24 cellular contexts compared by ENCODE assay signal in the genomic region with DNA sequence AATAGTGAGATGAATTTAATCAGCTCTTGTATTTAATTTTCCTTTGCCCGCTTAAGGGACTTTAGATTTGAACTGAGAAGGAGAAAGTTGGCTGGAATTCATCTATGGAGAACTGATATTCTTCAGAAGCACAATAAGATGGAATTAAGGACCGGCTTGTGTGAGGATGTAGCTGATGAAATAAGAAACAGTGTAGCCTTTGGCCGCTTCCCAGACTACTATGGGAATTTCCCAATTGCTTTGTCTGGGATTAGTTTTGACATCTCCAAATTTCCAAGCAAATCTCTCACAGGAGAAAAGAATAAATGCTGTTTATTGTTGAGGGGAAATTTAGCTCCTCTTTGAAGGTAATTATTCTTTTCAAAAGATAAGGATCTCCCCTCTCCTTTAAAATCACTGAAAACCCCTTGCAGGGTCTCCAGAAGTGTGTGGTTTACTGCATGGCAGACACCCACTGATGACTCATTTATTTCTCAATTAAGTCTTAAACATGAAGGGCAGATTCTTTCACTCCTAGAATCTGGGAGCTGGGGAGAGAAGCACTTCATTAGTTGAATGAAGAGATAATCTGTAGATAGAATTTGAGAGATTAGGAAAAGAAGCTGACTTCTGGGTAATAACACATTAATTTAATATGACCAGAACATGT.
DNase-seq lines count a peak whose midpoint lies in the region; ATAC-seq and TF ChIP-seq lines count a peak whose summit lies in the region.
"Had no signal": no experiment of that assay in that cellular context is flagged by ENCODE, and none has a peak within 500 bp of the region (broad histone marks: within the 10 kb centered on the region; RNA-seq: fewer than 3 reads in every experiment).

No MANE protein-coding gene starts in this region.

- no peak for ATAC-seq in left lung
- ATAC-seq in HG03175 (IDR thresholded peaks at IDR 0.05; ENCODE audit: unreplicated experiment), result no peak
- ATAC-seq: HCT116 had no signal

- no peak overlapping the region for H3K9ac ChIP-seq in mesendoderm (ENCODE audit: low read length)
- H3K9ac ChIP-seq: BLaER1 had no signal

- no peak overlapping the region for H2AK5ac ChIP-seq in mesendoderm (ENCODE audit: low read length)

- WGBS in mesendoderm (ENCODE audit: extremely low coverage, insufficient coverage, low lambda C conversion rate), result no CpG with 5 or more reads among the region's 3 CpGs

- no peak overlapping the region for H3K23ac ChIP-seq in mesendoderm (ENCODE audit: low read length)

- no peak overlapping the region for H4K8ac ChIP-seq in mesendoderm (ENCODE audit: low read depth, low read length)

- POLR2A ChIA-PET in Caco-2 (lab: Charles Lee), result no interaction called here

- H3K27me3 ChIP-seq in MG63 (no peaks in the 10 kb centered on the region), mesendoderm (ENCODE audit: insufficient read depth, low read length, poor library complexity) (no peaks in the 10 kb centered on the region), Caco-2 (replicated peaks; ENCODE audit: control insufficient read depth, insufficient read depth, low read length) (no peaks in the 10 kb centered on the region), left lung (no peaks in the 10 kb centered on the region)
- H3K27me3 ChIP-seq: BLaER1, Peyer's patch had no signal

- H3K27me3 Mint-ChIP-seq in Caco-2 (ENCODE audit: insufficient read depth, unreplicated experiment), result no peaks in the 10 kb centered on the region
- H3K27me3 Mint-ChIP-seq: CD4-positive, alpha-beta T cell had no signal

- no peak overlapping the region for H3K27ac ChIP-seq in mesendoderm (ENCODE audit: low read depth, low read length)
- no peak overlapping the region for H3K27ac ChIP-seq in left lung
- H3K27ac ChIP-seq: BLaER1, Peyer's patch had no signal

- no peak overlapping the region for H3K4me2 ChIP-seq in mesendoderm (ENCODE audit: low read length)
- H3K4me2 ChIP-seq: BLaER1 had no signal

- H3K4me3 ChIP-seq in MG63 (no peak overlapping the region), astrocyte of the cerebellum (ENCODE audit: low read depth, low read length) (no peak overlapping the region), mesendoderm (ENCODE audit: low read length) (no peak overlapping the region), Caco-2 (ENCODE audit: low read depth, low read length) (no peak overlapping the region), left lung (no peak overlapping the region)
- H3K4me3 ChIP-seq: BLaER1, Peyer's patch had no signal

- DNase-seq in H4 (ENCODE audit: low spot score) (peak; percentile 32), MG63 (peak; percentile 45), astrocyte of the cerebellum (ENCODE audit: low read depth) (peak; percentile 16), mesendoderm (peak; percentile 17), Caco-2 (no peak), left lung (no peak)
- DNase-seq: CD4-positive, alpha-beta T cell; COR-L47; DMS 273 treated with DMSO at 0.1 percent for 48 hours; GOT3; IMR-90; Karpas-422; NCI-H1092 treated with DMSO at 0.1 percent for 48 hours; NCI-H1436 treated with DMSO at 0.1 percent for 48 hours; NCI-H1930; NCI-H226; NCI-H510A treated with DMSO at 0.1 percent for 48 hours; NCI-H748 treated with DMSO at 0.1 percent for 48 hours; NK-92 treated with Interleukin-12 subunit alpha and Interleukin-12 subunit beta, amount 100 ng/mL, for 24 hours; Peyer's patch; SHP77 had no signal

- CTCF ChIA-PET in Caco-2 (lab: Charles Lee), result no interaction called here

- intact Hi-C loops in Caco-2 (cut with micrococcal nuclease; ENCODE audit: unreplicated experiment), result no loop called here
- intact Hi-C loops in left lung (cut with DNase I), result no loop called here

- H3K9me3 ChIP-seq in MG63 (no peaks in the 10 kb centered on the region), Caco-2 (no peaks in the 10 kb centered on the region), left lung (peaks cover 0 to under 1% of the 10 kb centered on the region in 2 donors)
- H3K9me3 ChIP-seq: Peyer's patch had no signal

- H2BK5ac ChIP-seq in mesendoderm (ENCODE audit: low read length), result no peak overlapping the region

- H3K4me3 Mint-ChIP-seq in Caco-2 (ENCODE audit: unreplicated experiment), result no peak overlapping the region
- H3K4me3 Mint-ChIP-seq: CD4-positive, alpha-beta T cell had no signal

- no peak overlapping the region for H3K18ac ChIP-seq in mesendoderm (ENCODE audit: low read length)

- TF ChIP-seq CTCF in astrocyte of the cerebellum (IDR thresholded peaks at IDR 0.05; ENCODE audit: low read depth, low read length, missing control alignments), result no peak
- TF ChIP-seq CTCF in Caco-2 (IDR thresholded peaks at IDR 0.05; ENCODE audit: insufficient read depth in 1 of 2, low read depth in 1 of 2, low read length in 1 of 2, severe bottlenecking in 1 of 2, unreplicated experiment in 1 of 2), result no peak
- no peak for TF ChIP-seq CTCF in left lung (IDR thresholded peaks at IDR 0.05)

- in situ Hi-C loops in astrocyte of the cerebellum (cut with HindIII; ENCODE audit: low sequenced_read_pairs), result no loop called here

- H3K4me1 Mint-ChIP-seq in Caco-2 (ENCODE audit: low read depth, unreplicated experiment), result no peaks in the 10 kb centered on the region

- H3K4me1 ChIP-seq in mesendoderm (ENCODE audit: control insufficient read depth, low read depth, low read length) (no peaks in the 10 kb centered on the region), Caco-2 (no peaks in the 10 kb centered on the region), left lung (no peaks in the 10 kb centered on the region)
- H3K4me1 ChIP-seq: Peyer's patch had no signal

- H4K5ac ChIP-seq in mesendoderm (ENCODE audit: low read length), result no peak overlapping the region

- BruUV-seq in Caco-2 (replicated peaks; lab: Mats Ljungman, UMichigan), result no TSS peak

- H3K36me3 Mint-ChIP-seq in Caco-2 (ENCODE audit: insufficient read depth, unreplicated experiment), result no peaks in the 10 kb centered on the region

- H3K36me3 ChIP-seq in MG63, result no peaks in the 10 kb centered on the region
- no peaks in the 10 kb centered on the region for H3K36me3 ChIP-seq in mesendoderm (ENCODE audit: control insufficient read depth, insufficient read depth, low read length)
- no peaks in the 10 kb centered on the region for H3K36me3 ChIP-seq in Caco-2 (ENCODE audit: control insufficient read depth, insufficient read depth, low read length)
- no peaks in the 10 kb centered on the region for H3K36me3 ChIP-seq in left lung
- H3K36me3 ChIP-seq: BLaER1, Peyer's patch had no signal

- no peak overlapping the region for H2BK120ac ChIP-seq in mesendoderm (ENCODE audit: low read depth, low read length)

- H3K4ac ChIP-seq in mesendoderm (ENCODE audit: low read depth, low read length), result no peak overlapping the region

- no peak overlapping the region for H3K56ac ChIP-seq in mesendoderm (ENCODE audit: low read length)

- no peak overlapping the region for H2BK15ac ChIP-seq in mesendoderm (replicated peaks; ENCODE audit: low read depth)

- H3K9me3 Mint-ChIP-seq in Caco-2 (ENCODE audit: unreplicated experiment), result no peaks in the 10 kb centered on the region

- H3K79me2 ChIP-seq in mesendoderm (ENCODE audit: control insufficient read depth, insufficient read depth, low read length), result no peaks in the 10 kb centered on the region

- H3K79me1 ChIP-seq in mesendoderm (ENCODE audit: low read length), result no peaks in the 10 kb centered on the region

- no peak overlapping the region for H3K27ac Mint-ChIP-seq in Caco-2 (ENCODE audit: unreplicated experiment)
- H3K27ac Mint-ChIP-seq: CD4-positive, alpha-beta T cell had no signal

Comparison
In these comparisons a context has a peak if more than half of its experiments do, and no peak if none do; other contexts are left out.
1. DNase-seq: peak in H4 (single experiment), MG63 (single experiment), astrocyte of the cerebellum (single experiment) and mesendoderm (single experiment); none in Caco-2 (0 of 2) and left lung (0 of 2).